Comparison of ENCODE assay signal across 8 cellular contexts in genomic region chr5:157994906-157995519, GRCh38.
DNase-seq lines count a peak whose midpoint lies in the region; ATAC-seq and TF ChIP-seq lines count a peak whose summit lies in the region.

No MANE protein-coding gene starts in this region.

- CTCF ChIA-PET in SK-N-SH (lab: Yijun Ruan, JAX): interaction anchor here (0.6 to 3.1 kb wide), 37 partner anchors 9 to 1138 kb away, joined by 3 to 21 read pairs (median 5); partner anchors contain the start of genes CLINT1 and LSM11

- H3K27me3 Mint-ChIP-seq in activated naive CD8-positive, alpha-beta T cell treated with anti-CD3 and anti-CD28 coated beads, Interleukin-2, amount 50 U/mL, for 24 hours: peaks cover 25% of the 10 kb centered on the region
- no peaks in the 10 kb centered on the region for H3K27me3 Mint-ChIP-seq in progenitor cell of endocrine pancreas

- TF ChIP-seq RAD21 in SK-N-SH (IDR thresholded peaks at IDR 0.05; ENCODE audit: low read length): peak; percentile 84

- peak; percentile 27 for DNase-seq in Caki2 (ENCODE audit: low read depth)
- DNase-seq in SK-N-SH: peak; percentile 78
- DNase-seq in activated naive CD8-positive, alpha-beta T cell treated with anti-CD3 and anti-CD28 coated beads, Interleukin-2, amount 50 U/mL, for 24 hours: peak; percentile 43
- DNase-seq in heart left ventricle: peak; percentile 60 to 73 (median 69)
- peak; percentile 59 for DNase-seq in progenitor cell of endocrine pancreas (ENCODE audit: low spot score, unreplicated experiment)

- no peaks in the 10 kb centered on the region for H3K27me3 ChIP-seq in KMS-11 (ENCODE audit: insufficient read depth, low read depth)
- H3K27me3 ChIP-seq in SK-N-SH (ENCODE audit: insufficient read depth): no peaks in the 10 kb centered on the region
- H3K27me3 ChIP-seq in heart left ventricle: peaks cover 0 to 4% (median 0%) of the 10 kb centered on the region in 9 donors

- no peak overlapping the region for H3K4me3 Mint-ChIP-seq in activated naive CD8-positive, alpha-beta T cell treated with anti-CD3 and anti-CD28 coated beads, Interleukin-2, amount 50 U/mL, for 24 hours
- H3K4me3 Mint-ChIP-seq in progenitor cell of endocrine pancreas (ENCODE audit: low read depth): no peak overlapping the region

- no peak overlapping the region for H3K4me3 ChIP-seq in KMS-11 (IDR thresholded peaks at IDR 0.05; ENCODE audit: insufficient read depth, low read depth, low read length)
- no peak overlapping the region for H3K4me3 ChIP-seq in SK-N-SH (ENCODE audit: low read depth in 2 of 2, low read length in 1 of 2)
- H3K4me3 ChIP-seq in heart left ventricle: no peak overlapping the region

- no peak for TF ChIP-seq EP300 in SK-N-SH (IDR thresholded peaks at IDR 0.05; ENCODE audit: borderline replicate concordance in 1 of 2, low read depth in 1 of 2, low read length in 1 of 2)

- H3K27ac Mint-ChIP-seq in activated naive CD8-positive, alpha-beta T cell treated with anti-CD3 and anti-CD28 coated beads, Interleukin-2, amount 50 U/mL, for 24 hours: no peak overlapping the region
- H3K27ac Mint-ChIP-seq in progenitor cell of endocrine pancreas: no peak overlapping the region

- TF ChIP-seq CTCF in KMS-11 (conservative IDR thresholded peaks at IDR 0.05; ENCODE audit: low read depth, low read length) (peak; percentile 71), SK-N-SH (IDR thresholded peaks at IDR 0.05) (peak; percentile 71), heart left ventricle (IDR thresholded peaks at IDR 0.05) (peak; percentile 56 to 81 (median 76)), progenitor cell of endocrine pancreas (IDR thresholded peaks at IDR 0.05; ENCODE audit: unreplicated experiment) (peak; percentile 80)

- ATAC-seq in GM21423 (IDR thresholded peaks at IDR 0.05; ENCODE audit: unreplicated experiment) (peak; percentile 74), heart left ventricle (peak; percentile 91 to 96 (median 95)), HG03108 (IDR thresholded peaks at IDR 0.05; ENCODE audit: unreplicated experiment) (no peak)
- ATAC-seq in activated naive CD8-positive, alpha-beta T cell treated with anti-CD3 and anti-CD28 coated beads, Interleukin-2, amount 50 U/mL, for 24 hours: peak; percentile 78

- in situ Hi-C loops in Caki2 (cut with HindIII; ENCODE audit: low pct_unique_long_range_greater_than_20kb, low sequenced_read_pairs): no loop called here

- H3F3A ChIP-seq in SK-N-SH (replicated peaks; ENCODE audit: insufficient read depth): no peaks in the 10 kb centered on the region

- H2AFZ ChIP-seq in KMS-11 (ENCODE audit: low read depth): peak overlapping the region; percentile 39; the same call in 1 of the 2 replicates
- no peak overlapping the region; the same call in 1 of the 2 replicates for H2AFZ ChIP-seq in SK-N-SH (ENCODE audit: low read depth)

- POLR2A ChIA-PET in SK-N-SH (lab: Yijun Ruan, JAX): interaction anchor here (1.0 kb wide), 1 partner anchor 45 kb away, joined by 3 read pairs; no protein-coding TSS in a partner anchor

- WGBS in SK-N-SH (ENCODE audit: low lambda C conversion rate): 21% methylated on average over 7 of the region's 8 CpGs
- WGBS in heart left ventricle, 4 donors: 17 to 22% (median 21%) methylated on average over 6 to 8 of the region's 8 CpGs

- H3K36me3 Mint-ChIP-seq in activated naive CD8-positive, alpha-beta T cell treated with anti-CD3 and anti-CD28 coated beads, Interleukin-2, amount 50 U/mL, for 24 hours (ENCODE audit: low read depth): no peaks in the 10 kb centered on the region
- H3K36me3 Mint-ChIP-seq in progenitor cell of endocrine pancreas (ENCODE audit: insufficient read depth): no peaks in the 10 kb centered on the region

- peak overlapping the region; percentile 40 for H3K4me2 ChIP-seq in KMS-11
- no peak overlapping the region for H3K4me2 ChIP-seq in SK-N-SH

- H3K9me3 ChIP-seq in SK-N-SH (no peaks in the 10 kb centered on the region), heart left ventricle (no peaks in the 10 kb centered on the region)

- H3K4me1 Mint-ChIP-seq in activated naive CD8-positive, alpha-beta T cell treated with anti-CD3 and anti-CD28 coated beads, Interleukin-2, amount 50 U/mL, for 24 hours: peaks cover 9% of the 10 kb centered on the region
- peaks cover 5% of the 10 kb centered on the region for H3K4me1 Mint-ChIP-seq in progenitor cell of endocrine pancreas (ENCODE audit: low read depth)

- H3K9me2 ChIP-seq in SK-N-SH: no peaks in the 10 kb centered on the region

- H3K79me2 ChIP-seq in KMS-11 (ENCODE audit: insufficient read depth, low read depth): no peaks in the 10 kb centered on the region
- H3K79me2 ChIP-seq in SK-N-SH (ENCODE audit: insufficient read depth): no peaks in the 10 kb centered on the region

- H3K9ac ChIP-seq in KMS-11 (no peak overlapping the region), SK-N-SH (no peak overlapping the region)

- no peaks in the 10 kb centered on the region for H3K36me3 ChIP-seq in KMS-11 (ENCODE audit: insufficient read depth)
- no peaks in the 10 kb centered on the region for H3K36me3 ChIP-seq in SK-N-SH (replicated peaks in 1 of 2; ENCODE audit: control insufficient read depth in 1 of 2, insufficient read depth in 2 of 2, low read length in 1 of 2)
- H3K36me3 ChIP-seq in heart left ventricle: no peaks in the 10 kb centered on the region

- no peaks in the 10 kb centered on the region for H3K9me3 Mint-ChIP-seq in activated naive CD8-positive, alpha-beta T cell treated with anti-CD3 and anti-CD28 coated beads, Interleukin-2, amount 50 U/mL, for 24 hours
- H3K9me3 Mint-ChIP-seq in progenitor cell of endocrine pancreas (ENCODE audit: low read depth): no peaks in the 10 kb centered on the region

- H3K4me1 ChIP-seq in KMS-11 (ENCODE audit: low read depth, poor library complexity, severe bottlenecking) (peaks cover 11% of the 10 kb centered on the region), SK-N-SH (ENCODE audit: control insufficient read depth in 1 of 2, insufficient read depth in 2 of 2, low read depth in 1 of 2, low read length in 1 of 2) (no peaks in the 10 kb centered on the region), heart left ventricle (no peaks in the 10 kb centered on the region)

- H4K20me1 ChIP-seq in KMS-11 (ENCODE audit: insufficient read depth): no peaks in the 10 kb centered on the region
- no peaks in the 10 kb centered on the region for H4K20me1 ChIP-seq in SK-N-SH (ENCODE audit: insufficient read depth)

- TF ChIP-seq POLR2A in heart left ventricle (IDR thresholded peaks at IDR 0.05): no peak

- H3K27ac ChIP-seq in KMS-11 (no peak overlapping the region), SK-N-SH (ENCODE audit: low read depth in 2 of 2, low read length in 1 of 2) (no peak overlapping the region), heart left ventricle (no peak overlapping the region)

- intact Hi-C loops in heart left ventricle (cut with DNase I): loop anchor here (1.0 to 10.0 kb wide), 11 partner anchors 48 to 233 kb away; partner anchors contain the start of gene CLINT1 (in 2 of the 10)

TF ChIP-seq in SK-N-SH, 30 proteins besides CTCF, POLR2A, EP300 and RAD21:
- peak; percentile 87 for TF ChIP-seq SMC3 (IDR thresholded peaks at IDR 0.05; ENCODE audit: low read depth, low read length)
- no peak for TF ChIP-seq FOSL2 (IDR thresholded peaks at IDR 0.05; ENCODE audit: borderline replicate concordance, low read depth)
TF ChIP-seq in SK-N-SH: peak in this region for 1.

Comparison
In these comparisons a context has a peak if more than half of its experiments do, and no peak if none do; other contexts are left out.
1. DNase-seq: peak in every context shown above with its lines; median percentile 78 in SK-N-SH; 69 in heart left ventricle; 59 in progenitor cell of endocrine pancreas; 43 in activated naive CD8-positive, alpha-beta T cell treated with anti-CD3 and anti-CD28 coated beads, Interleukin-2, amount 50 U/mL, for 24 hours; 27 in Caki2.